21 cellular contexts compared by ENCODE assay signal in the genomic region with DNA sequence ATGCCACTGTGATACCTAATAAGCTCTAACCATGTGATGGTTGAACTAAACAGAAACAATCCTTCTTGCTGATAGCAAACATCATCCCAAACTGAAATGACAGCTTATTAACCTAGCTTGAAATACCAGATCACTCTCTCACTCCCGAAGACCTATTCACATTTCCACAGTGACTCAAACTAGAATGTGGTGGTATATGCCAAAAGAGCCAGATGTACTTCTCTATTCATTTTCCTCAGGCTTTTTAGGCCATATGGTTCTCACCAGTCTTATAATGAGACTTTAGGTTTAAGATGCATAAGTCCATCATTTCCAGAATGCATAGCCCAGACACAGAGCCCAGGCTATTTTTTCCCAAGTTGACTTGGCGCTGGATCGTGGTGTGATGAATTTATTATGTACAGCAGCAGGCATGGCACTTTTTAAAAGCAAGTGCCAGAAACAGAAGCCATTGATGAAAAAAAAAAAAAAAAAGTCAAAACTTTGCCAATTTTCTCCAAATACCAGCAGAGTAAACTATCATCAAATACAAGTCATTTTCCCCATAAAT.
"Had no signal": no experiment of that assay in that cellular context is flagged by ENCODE, and none has a peak within 500 bp of the region (broad histone marks: within the 10 kb centered on the region; RNA-seq: fewer than 3 reads in every experiment).

No MANE protein-coding gene starts in this region.

- H3K27ac ChIP-seq: body of pancreas, cardiac muscle cell, hepatocyte, left ventricle myocardium inferior, prostate gland, right atrium auricular region, upper lobe of left lung had no signal

- H3K4me3 ChIP-seq: body of pancreas, cardiac muscle cell, hepatocyte, left ventricle myocardium inferior, prostate gland, right atrium auricular region, upper lobe of left lung had no signal

- H3K4me2 ChIP-seq: hepatocyte had no signal

- DNase-seq: activated CD4-positive, alpha-beta T cell treated with anti-CD3 and anti-CD28 coated beads, Interleukin-2, amount 50 U/mL, for 4 hours; activated CD8-positive, alpha-beta memory T cell treated with anti-CD3 and anti-CD28 coated beads for 24 hours; activated CD8-positive, alpha-beta memory T cell treated with anti-CD3 and anti-CD28 coated beads, Interleukin-2, amount 50 U/mL, for 4 hours; activated naive CD4-positive, alpha-beta T cell treated with Interleukin-2 at 50 U/mL for 16 hours; activated T-cell treated with anti-CD3 and anti-CD28 coated beads, Interleukin-2, amount 50 U/mL, for 24 hours; body of pancreas; effector CD4-positive, alpha-beta T cell; glutamatergic neuron; immature natural killer cell; left ventricle myocardium inferior; midbrain; natural killer cell; stimulated activated CD4-positive, alpha-beta T cell treated with anti-CD3 and anti-CD28 coated beads, Interleukin-4, amount 100 ng/mL, for 24 hours; stimulated activated naive CD4-positive, alpha-beta T cell treated with Interleukin-2 at 50 U/mL for 16 hours; T1000; upper lobe of left lung had no signal

- H3K27me3 ChIP-seq: body of pancreas, cardiac muscle cell, hepatocyte, right atrium auricular region, upper lobe of left lung had no signal

- H2AFZ ChIP-seq: hepatocyte had no signal

- H3K36me3 ChIP-seq: cardiac muscle cell, left ventricle myocardium inferior, prostate gland, right atrium auricular region, upper lobe of left lung had no signal

- ATAC-seq: body of pancreas, natural killer cell, WTC11 had no signal

- H3K9me3 ChIP-seq: body of pancreas, left ventricle myocardium inferior, prostate gland, right atrium auricular region, upper lobe of left lung had no signal

- H3K4me1 ChIP-seq: body of pancreas, left ventricle myocardium inferior, prostate gland, right atrium auricular region, upper lobe of left lung had no signal

- H3K79me2 ChIP-seq: hepatocyte had no signal
